23 cellular contexts compared by ENCODE assay signal in the genomic region with DNA sequence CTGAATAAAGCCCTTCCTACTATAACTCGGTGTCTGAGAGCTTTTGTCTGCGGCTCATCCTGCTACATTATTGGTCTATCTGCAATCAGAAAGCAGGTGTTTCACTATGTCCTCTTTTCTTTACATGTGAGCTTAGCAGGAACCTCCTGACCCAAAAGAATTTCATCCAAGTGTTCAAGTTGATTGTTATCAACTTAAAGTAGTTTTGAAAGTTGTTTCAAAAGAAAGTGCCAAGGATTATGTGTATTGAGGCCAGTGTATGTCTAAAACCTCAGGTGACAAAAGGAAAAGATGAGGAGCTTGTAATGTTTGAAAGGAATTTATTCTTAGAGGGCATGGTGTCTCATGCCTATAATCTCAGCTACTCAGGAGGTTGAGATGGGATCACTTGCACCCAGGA.
"Had no signal": no experiment of that assay in that cellular context is flagged by ENCODE, and none has a peak within 500 bp of the region (broad histone marks: within the 10 kb centered on the region; RNA-seq: fewer than 3 reads in every experiment).

No MANE protein-coding gene starts in this region.

- H3K36me3 ChIP-seq: heart right ventricle, pancreas, prostate gland, sigmoid colon, spleen, tibial nerve, uterus had no signal

- H3K27ac Mint-ChIP-seq: naive thymus-derived CD8-positive, alpha-beta T cell; nephron; stimulated activated effector memory CD8-positive, alpha-beta T cell treated with anti-CD3 and anti-CD28 coated beads, Interleukin-12 subunit alpha, Interleukin-12 subunit beta, amount 100 ng/mL, for 72 hours; stimulated activated naive CD8-positive, alpha-beta T cell treated with anti-CD3 and anti-CD28 coated beads, Interleukin-15, amount 100 ng/mL, for 72 hours had no signal

- H3K4me2 ChIP-seq: hepatocyte had no signal

- H3K36me3 Mint-ChIP-seq: naive thymus-derived CD8-positive, alpha-beta T cell; stimulated activated effector memory CD8-positive, alpha-beta T cell treated with anti-CD3 and anti-CD28 coated beads, Interleukin-12 subunit alpha, Interleukin-12 subunit beta, amount 100 ng/mL, for 72 hours had no signal

- H3K27me3 Mint-ChIP-seq: stimulated activated naive CD8-positive, alpha-beta T cell treated with anti-CD3 and anti-CD28 coated beads, Interleukin-15, amount 100 ng/mL, for 72 hours had no signal

- H3K4me1 ChIP-seq: heart right ventricle, prostate gland, sigmoid colon, uterus had no signal

- H3K27me3 ChIP-seq: heart right ventricle, hepatocyte, pancreas, sigmoid colon, spleen, tibial nerve, uterus had no signal

- H3K27ac ChIP-seq: heart right ventricle, hepatocyte, pancreas, prostate gland, sigmoid colon, spleen, tibial nerve, uterus had no signal

- H3K4me3 Mint-ChIP-seq: naive thymus-derived CD8-positive, alpha-beta T cell; nephron; neural crest cell; stimulated activated effector memory CD8-positive, alpha-beta T cell treated with anti-CD3 and anti-CD28 coated beads, Interleukin-12 subunit alpha, Interleukin-12 subunit beta, amount 100 ng/mL, for 72 hours; stimulated activated naive CD8-positive, alpha-beta T cell treated with anti-CD3 and anti-CD28 coated beads, Interleukin-15, amount 100 ng/mL, for 72 hours had no signal

- DNase-seq: heart right ventricle; islet precursor cell; mesenchymal stem cell; naive thymus-derived CD8-positive, alpha-beta T cell; nucleus accumbens; pancreas; posterior cingulate gyrus; retina; right cardiac atrium; sigmoid colon; small intestine; spleen; stimulated activated CD4-positive, alpha-beta T cell treated with anti-CD3 and anti-CD28 coated beads, Interleukin-4, amount 100 ng/mL, for 24 hours; stimulated activated naive CD4-positive, alpha-beta T cell; stimulated activated naive CD8-positive, alpha-beta T cell treated with anti-CD3 and anti-CD28 coated beads, Interleukin-15, amount 100 ng/mL, for 72 hours; substantia nigra; uterus had no signal

- H3K4me3 ChIP-seq: heart right ventricle, hepatocyte, pancreas, prostate gland, sigmoid colon, spleen, tibial nerve, uterus had no signal

- H3K79me2 ChIP-seq: hepatocyte had no signal

- FAIRE-seq: pancreas, small intestine had no signal

- ATAC-seq: heart right ventricle; naive thymus-derived CD8-positive, alpha-beta T cell; pancreas; right cardiac atrium; stimulated activated effector memory CD8-positive, alpha-beta T cell treated with anti-CD3 and anti-CD28 coated beads, Interleukin-12 subunit alpha, Interleukin-12 subunit beta, amount 100 ng/mL, for 72 hours; stimulated activated naive CD8-positive, alpha-beta T cell treated with anti-CD3 and anti-CD28 coated beads, Interleukin-15, amount 100 ng/mL, for 72 hours had no signal

- H3K9me3 ChIP-seq: heart right ventricle, pancreas, prostate gland, sigmoid colon, spleen, tibial nerve, uterus had no signal

- H3K4me1 Mint-ChIP-seq: naive thymus-derived CD8-positive, alpha-beta T cell; nephron; neural crest cell; stimulated activated effector memory CD8-positive, alpha-beta T cell treated with anti-CD3 and anti-CD28 coated beads, Interleukin-12 subunit alpha, Interleukin-12 subunit beta, amount 100 ng/mL, for 72 hours; stimulated activated naive CD8-positive, alpha-beta T cell treated with anti-CD3 and anti-CD28 coated beads, Interleukin-15, amount 100 ng/mL, for 72 hours had no signal

- H3K9me3 Mint-ChIP-seq: naive thymus-derived CD8-positive, alpha-beta T cell; nephron; neural crest cell; stimulated activated effector memory CD8-positive, alpha-beta T cell treated with anti-CD3 and anti-CD28 coated beads, Interleukin-12 subunit alpha, Interleukin-12 subunit beta, amount 100 ng/mL, for 72 hours; stimulated activated naive CD8-positive, alpha-beta T cell treated with anti-CD3 and anti-CD28 coated beads, Interleukin-15, amount 100 ng/mL, for 72 hours had no signal

- H2AFZ ChIP-seq: hepatocyte had no signal
